In the genomic region with DNA sequence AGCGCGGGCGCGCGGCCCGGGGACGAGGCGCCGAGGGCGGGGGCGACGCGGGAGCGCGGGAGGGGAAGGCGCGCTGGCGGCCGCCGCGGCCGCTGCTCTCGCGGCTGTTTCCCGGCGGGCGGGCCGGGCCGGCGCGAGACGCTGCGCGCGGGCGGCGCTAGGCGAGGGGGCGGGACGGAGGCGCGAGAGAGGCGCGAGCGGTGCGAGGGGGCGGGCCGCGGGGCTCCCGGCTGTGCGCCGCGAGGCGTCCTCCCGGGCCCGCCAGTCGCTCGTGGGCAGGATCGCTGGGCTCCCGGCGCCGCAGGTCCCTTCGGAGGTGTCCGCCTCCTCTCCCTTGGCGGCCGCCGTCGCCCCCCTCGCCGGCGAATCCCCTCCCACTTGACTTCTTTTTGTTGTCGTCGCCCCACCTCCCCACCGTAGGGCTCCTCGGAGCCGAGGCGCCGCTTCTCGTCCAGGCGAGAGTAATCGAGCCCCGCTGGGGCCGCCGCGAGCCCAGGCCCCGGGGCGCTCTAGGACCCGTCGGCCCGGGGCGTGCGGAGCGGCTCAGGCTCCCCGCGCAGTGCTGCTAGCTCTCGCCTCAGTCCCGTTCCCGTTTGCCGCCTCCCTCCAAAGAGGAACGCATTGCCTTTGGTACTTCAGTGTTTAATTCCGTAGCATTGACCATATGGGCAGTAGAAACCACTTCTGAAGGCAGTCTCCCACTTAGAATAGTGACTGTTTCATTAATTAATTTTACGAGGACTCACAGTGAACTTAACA, we compare ENCODE assay signal across 8 cellular contexts. TPM values are rescaled to one million over a fixed set of nuclear protein-coding genes. Genes with fewer than 3 reads are reported as not detected.
DNase-seq lines count a peak whose midpoint lies in the region; ATAC-seq, FAIRE-seq and TF ChIP-seq lines count a peak whose summit lies in the region.

A gene (minus strand): TSS at position 110 of the 759 bp plus-strand sequence. CDS start 330 bp downstream, outside the sequence.

- CTCF ChIA-PET in HepG2 (lab: Yijun Ruan, JAX; ENCODE audit: low intra/inter-chr PET ratio, low total read pairs) = no interaction called here

- peak; percentile 34; the same call in 1 of the 2 replicates for TF ChIP-seq CTCF in HepG2 (CRISPR knock-in tag; IDR thresholded peaks at IDR 0.05)

- H3K4me1 Mint-ChIP-seq in dendritic cell treated with granulocyte-macrophage colony-stimulating factor and Interleukin-4, amounts not matched to agents 40 ng/mL and 50 ng/mL, for 4 days (ENCODE audit: low read depth) = peaks cover 67% of the 10 kb centered on the region

- ATAC-seq in GM19324 (IDR thresholded peaks at IDR 0.05; ENCODE audit: low FRiP score, unreplicated experiment) = peak; percentile 86
- ATAC-seq in HG03460 (IDR thresholded peaks at IDR 0.05; ENCODE audit: unreplicated experiment) = peak; percentile 74
- ATAC-seq in HepG2 = peak; percentile 88

- no peak for TF ChIP-seq RAD21 in HepG2 (CRISPR knock-in tag; IDR thresholded peaks at IDR 0.05)

- H3K9ac ChIP-seq in BLaER1 treated with 17β-estradiol and CSF1 and Interleukin-3, amounts not matched to agents 10 nM and 100 nM = peak within 1 kb of the TSS; percentile 89 to 99 (median 97)
- peak within 1 kb of the TSS; percentile 90 for H3K9ac ChIP-seq in HepG2 (ENCODE audit: insufficient read depth, low read depth, low read length)

- intact Hi-C loops in dendritic cell treated with granulocyte-macrophage colony-stimulating factor and Interleukin-4, amounts not matched to agents 40 ng/mL and 50 ng/mL, for 4 days (cut with micrococcal nuclease) = loop anchor here (1.0 to 5.0 kb wide), 2 partner anchors 50 to 102 kb away; a partner anchor contains a TSS
- intact Hi-C loops in HepG2 (cut with micrococcal nuclease; ENCODE audit: unreplicated experiment) = loop anchor here (5.0 kb wide), 2 partner anchors 95 to 100 kb away; a partner anchor contains a TSS

- WGBS in HepG2 (ENCODE audit: low lambda C conversion rate) = under 1% methylated on average over 37 of the region's 102 CpGs

- peaks cover 25 to 41% (median 40%) of the 10 kb centered on the region in 11 experiments; a peak in 20 of 22 replicates for H4K20me1 ChIP-seq in BLaER1 treated with 17β-estradiol and CSF1 and Interleukin-3, amounts not matched to agents 10 nM and 100 nM
- peaks cover 17% of the 10 kb centered on the region for H4K20me1 ChIP-seq in HepG2 (ENCODE audit: insufficient read depth, low read length)

- no peaks in the 10 kb centered on the region for H3K27me3 ChIP-seq in BLaER1 treated with 17β-estradiol and CSF1 and Interleukin-3, amounts not matched to agents 10 nM and 100 nM
- H3K27me3 ChIP-seq in HepG2 (ENCODE audit: control insufficient read depth in 1 of 2, insufficient read depth in 2 of 2, low read length in 2 of 2) = no peaks in the 10 kb centered on the region; a peak in 1 of 5 replicates

- H3K79me2 ChIP-seq in HepG2 (ENCODE audit: insufficient read depth, low read length) = peaks cover 40% of the 10 kb centered on the region

- H3K27ac ChIP-seq in BLaER1 treated with 17β-estradiol and CSF1 and Interleukin-3, amounts not matched to agents 10 nM and 100 nM = peak within 1 kb of the TSS; percentile 89 to 99 (median 98)
- H3K27ac ChIP-seq in HepG2 (ENCODE audit: extremely low read length, insufficient read depth, low read length) = peak within 1 kb of the TSS; percentile 93

- DNase-seq in NCI-H526 (lab: John Stamatoyannopoulos, UW) = peak; percentile 68 to 96
- DNase-seq in activated CD4-positive, alpha-beta T cell treated with anti-CD3 and anti-CD28 coated beads, Interleukin-2, amount 50 U/mL, for 24 hours (ENCODE audit: low read depth in 1 of 2, low spot score in 1 of 2) = peak; percentile 77
- DNase-seq in HepG2 (ENCODE audit: low spot score) = peak; percentile 84
- DNase-seq in stimulated activated CD4-positive, alpha-beta T cell treated with anti-CD3 and anti-CD28 coated beads, Interleukin-4, amount 100 ng/mL, for 1 hour = peak; percentile 86

- H3K4me1 ChIP-seq in BLaER1 treated with 17β-estradiol and CSF1 and Interleukin-3, amounts not matched to agents 10 nM and 100 nM = peaks cover 29 to 48% (median 42%) of the 10 kb centered on the region in 10 experiments
- H3K4me1 ChIP-seq in HepG2 (ENCODE audit: insufficient read depth, low read length) = peaks cover 50% of the 10 kb centered on the region

- TF ChIP-seq POLR2A in HepG2 (IDR thresholded peaks at IDR 0.05; ENCODE audit: insufficient read depth in 1 of 2, low read depth in 2 of 2, low read length in 2 of 2) = peak; percentile 84

- H2AFZ ChIP-seq in HepG2 (ENCODE audit: low read length) = peak within 1 kb of the TSS; percentile 34

- TF ChIP-seq EP300 in HepG2 (IDR thresholded peaks at IDR 0.05; ENCODE audit: low read depth in 2 of 2, low read length in 2 of 2) (peak in 1 of 2 experiments; percentile 39; a peak in 1 of 4 replicates), HepG2 (CRISPR knock-in tag; IDR thresholded peaks at IDR 0.05; ENCODE audit: borderline replicate concordance) (0 out of 2 replicates have a peak, but pooled peaks have one; percentile 36)

- peaks cover 13 to 24% (median 21%) of the 10 kb centered on the region in 11 experiments for H3K9me3 ChIP-seq in BLaER1 treated with 17β-estradiol and CSF1 and Interleukin-3, amounts not matched to agents 10 nM and 100 nM (replicated peaks in 1 of 11)
- H3K9me3 ChIP-seq in HepG2 (ENCODE audit: low read length) = no peaks in the 10 kb centered on the region

- in situ Hi-C loops in HepG2 (cut with HindIII; ENCODE audit: extremely low pct_ligation_motif_present, low pct_unique_long_range_greater_than_20kb) = no loop called here

- POLR2A ChIA-PET in HepG2 (lab: Yijun Ruan, JAX) = interaction anchor here (0.6 to 3.0 kb wide), 12 partner anchors 11 to 384 kb away, joined by 3 to 24 read pairs (median 8); a partner anchor contains a TSS

- H3K36me3 ChIP-seq in BLaER1 treated with 17β-estradiol and CSF1 and Interleukin-3, amounts not matched to agents 10 nM and 100 nM = peaks cover 0 to 11% (median 4%) of the 10 kb centered on the region in 11 experiments; a peak in 15 of 22 replicates
- no peaks in the 10 kb centered on the region for H3K36me3 ChIP-seq in HepG2 (replicated peaks in 1 of 2; ENCODE audit: control insufficient read depth in 1 of 2, insufficient read depth in 2 of 2, low read length in 2 of 2)

- peak within 1 kb of the TSS; percentile 80 to 97 (median 89) for H3K4me2 ChIP-seq in BLaER1 treated with 17β-estradiol and CSF1 and Interleukin-3, amounts not matched to agents 10 nM and 100 nM
- peak within 1 kb of the TSS; percentile 96 for H3K4me2 ChIP-seq in HepG2 (ENCODE audit: low read depth, low read length)

- no peaks in the 10 kb centered on the region for H3K27me3 Mint-ChIP-seq in dendritic cell treated with granulocyte-macrophage colony-stimulating factor and Interleukin-4, amounts not matched to agents 40 ng/mL and 50 ng/mL, for 4 days

- H3K4me3 Mint-ChIP-seq in dendritic cell treated with granulocyte-macrophage colony-stimulating factor and Interleukin-4, amounts not matched to agents 40 ng/mL and 50 ng/mL, for 4 days = peak within 1 kb of the TSS; percentile 94

- no TSS peak for BruUV-seq in HepG2 (replicated peaks; lab: Mats Ljungman, UMichigan)

- H3K4me3 ChIP-seq in BLaER1 treated with 17β-estradiol and CSF1 and Interleukin-3, amounts not matched to agents 10 nM and 100 nM = peak within 1 kb of the TSS; percentile 86 to 98 (median 94)
- H3K4me3 ChIP-seq in HepG2 (replicated peaks in 1 of 3; ENCODE audit: insufficient read depth in 1 of 3, low read depth in 2 of 3, low read length in 3 of 3) = peak within 1 kb of the TSS; percentile 92 to 97 (median 95)

- FAIRE-seq in HepG2 (lab: Jason Lieb, UNC) = no peak

- peaks cover 24% of the 10 kb centered on the region for H3K36me3 Mint-ChIP-seq in dendritic cell treated with granulocyte-macrophage colony-stimulating factor and Interleukin-4, amounts not matched to agents 40 ng/mL and 50 ng/mL, for 4 days (ENCODE audit: low read depth)

- peak within 1 kb of the TSS; percentile 98 for H3K27ac Mint-ChIP-seq in dendritic cell treated with granulocyte-macrophage colony-stimulating factor and Interleukin-4, amounts not matched to agents 40 ng/mL and 50 ng/mL, for 4 days

- H3K9me3 Mint-ChIP-seq in dendritic cell treated with granulocyte-macrophage colony-stimulating factor and Interleukin-4, amounts not matched to agents 40 ng/mL and 50 ng/mL, for 4 days = peaks cover 7% of the 10 kb centered on the region

TF ChIP-seq in HepG2, 621 proteins besides CTCF, POLR2A, EP300 and RAD21 (continues in another document):
- TF ChIP-seq SAFB2 (CRISPR knock-in tag; IDR thresholded peaks at IDR 0.05; ENCODE audit: borderline replicate concordance, low read depth) = no peak
- TF ChIP-seq NAIF1 (CRISPR knock-in tag; IDR thresholded peaks at IDR 0.05; ENCODE audit: borderline replicate concordance) = 0 out of 2 replicates have a peak, but pooled peaks have one; percentile 25
- peak; percentile 64; the same call in 1 of the 2 replicates for TF ChIP-seq ZNF253 (CRISPR knock-in tag; IDR thresholded peaks at IDR 0.05; ENCODE audit: borderline replicate concordance)
- peak; percentile 78; the same call in 1 of the 2 replicates for TF ChIP-seq JUN (CRISPR knock-in tag; IDR thresholded peaks at IDR 0.05)

RNA-seq across cellular contexts. Expression of the gene that starts here (rescaled TPM):
- total RNA-seq in HepG2 (2016; rRNA removed; fragmentation: Illumina TruSeq; extraction: Trizol) = 30.6 and 40.8 TPM in 2 replicates
- 49.4 and 57.5 TPM in 2 replicates for total RNA-seq in HepG2 (2016; cell fraction: cytosol; rRNA removed; fragmentation: Illumina TruSeq; extraction: Trizol; ENCODE audit: low read depth)
- 29.2 and 36.4 TPM in 2 replicates for total RNA-seq in HepG2 (2016; cell fraction: insoluble cytoplasmic fraction; rRNA removed; fragmentation: Illumina TruSeq; extraction: Trizol)
- total RNA-seq in HepG2 (2016; cell fraction: membrane; rRNA removed; fragmentation: Illumina TruSeq; extraction: Trizol) = 51.1 and 60.2 TPM in 2 replicates
- 28.5 and 30.5 TPM in 2 replicates for total RNA-seq in HepG2 (2016; cell fraction: nucleus; rRNA removed; fragmentation: Illumina TruSeq; extraction: Trizol)
- polyA plus RNA-seq in HepG2 (2011; rRNA removed) = 22.4 and 26.6 TPM in 2 replicates
- polyA plus RNA-seq in HepG2 (2011; cell fraction: cytosol; rRNA removed) = 14.8 and 16.2 TPM in 2 replicates
- 22.9 TPM in 2 replicates for polyA plus RNA-seq in HepG2 (2011; cell fraction: nucleus; rRNA removed)
- polyA plus RNA-seq in HepG2 (2012) = 32.6 and 36.1 TPM in 2 replicates
- 8.1 and 8.7 TPM in 2 replicates for polyA plus RNA-seq in HepG2 (2016; cell fraction: cytosol; fragmentation: Illumina TruSeq; extraction: Trizol; ENCODE audit: low read depth)
- polyA plus RNA-seq in HepG2 (2016; cell fraction: insoluble cytoplasmic fraction; fragmentation: Illumina TruSeq; extraction: Trizol; ENCODE audit: low read depth) = 43.1 and 50.7 TPM in 2 replicates
- polyA plus RNA-seq in HepG2 (2016; cell fraction: membrane; fragmentation: Illumina TruSeq; extraction: Trizol; ENCODE audit: low read depth) = 23.5 and 24.1 TPM in 2 replicates
- polyA plus RNA-seq in HepG2 (2016; cell fraction: nucleus; fragmentation: Illumina TruSeq; extraction: Trizol; ENCODE audit: insufficient read depth, low read depth) = 49.1 and 54.5 TPM in 2 replicates
- polyA minus RNA-seq in HepG2 (2011; rRNA and poly(A)+ RNA removed; ENCODE audit: low replicate concordance) = 9.6 and 10.2 TPM in 2 replicates
- polyA minus RNA-seq in HepG2 (2011; cell fraction: cytosol; rRNA and poly(A)+ RNA removed) = 26.9 and 31.1 TPM in 2 replicates
- 31.8 and 37.2 TPM in 2 replicates for polyA minus RNA-seq in HepG2 (2011; cell fraction: nucleus; rRNA and poly(A)+ RNA removed)

Comparison
In these comparisons a context has a peak if more than half of its experiments do, and no peak if none do; other contexts are left out.
1. Peak in every context shown above with its lines: DNase-seq, ATAC-seq, H3K4me3 ChIP-seq and H3K27ac ChIP-seq.